Comparison of ENCODE assay signal across 3 cellular contexts in the genomic region with DNA sequence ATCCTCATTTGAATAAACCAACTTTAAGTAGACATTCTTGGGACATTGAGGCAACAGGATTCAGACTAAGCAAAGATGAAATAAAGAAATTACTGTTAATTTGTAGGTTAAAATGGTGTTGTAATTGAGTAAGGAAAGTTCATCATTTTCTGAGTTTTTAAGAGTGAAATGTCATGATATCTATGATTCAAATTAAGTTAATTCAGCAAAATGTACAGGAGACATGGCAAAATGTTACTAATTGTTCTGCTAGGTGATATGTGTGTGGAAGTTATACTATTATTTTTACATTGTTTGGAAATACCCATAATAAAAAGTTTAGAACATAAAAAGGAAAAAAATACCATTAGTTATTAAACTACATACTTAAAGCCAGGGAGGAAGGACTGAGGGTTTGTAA.
TF ChIP-seq lines count a peak whose summit lies in the region.

No MANE protein-coding gene starts in this region.

TF ChIP-seq in HepG2, 621 proteins besides CTCF, POLR2A, EP300 and RAD21:
- peak; percentile 53; the same call in 1 of the 2 replicates for TF ChIP-seq MAFF (IDR thresholded peaks at IDR 0.05; ENCODE audit: low read depth, low read length)
- TF ChIP-seq ZNF703 (CRISPR knock-in tag; IDR thresholded peaks at IDR 0.05; ENCODE audit: borderline replicate concordance), result no peak
- TF ChIP-seq MAFK (conservative IDR thresholded peaks at IDR 0.05 in 1 of 2, IDR thresholded peaks at IDR 0.05 in 1 of 2; ENCODE audit: low read length in 2 of 2), result peak; percentile 31 to 67; a peak in 1 of 4 replicates

TF ChIP-seq in A549, 52 proteins besides CTCF, POLR2A, EP300 and RAD21:
- TF ChIP-seq EHMT2 (IDR thresholded peaks at IDR 0.05; ENCODE audit: low read depth) (no peak), MAFK (IDR thresholded peaks at IDR 0.05; ENCODE audit: partially characterized antibody) (peak; percentile 9)

TF ChIP-seq in K562, 482 proteins besides CTCF, POLR2A, EP300 and RAD21:
- no peak for TF ChIP-seq SMARCC2 (IDR thresholded peaks at IDR 0.05; ENCODE audit: low read depth)
- peak; percentile 26; the same call in 1 of the 2 replicates for TF ChIP-seq MAFG (tag; conservative IDR thresholded peaks at IDR 0.05)
- no peak for TF ChIP-seq ZEB2 (IDR thresholded peaks at IDR 0.05)
- peak; percentile 73 for TF ChIP-seq ZNF316 (IDR thresholded peaks at IDR 0.05)
- TF ChIP-seq C11orf30 (IDR thresholded peaks at IDR 0.05; ENCODE audit: low read depth), result peak; percentile 46
- no peak for TF ChIP-seq ZNF717 (CRISPR knock-in tag; IDR thresholded peaks at IDR 0.05)
- no peak for TF ChIP-seq TAL1 (IDR thresholded peaks at IDR 0.05)
